Comparison of ENCODE assay signal across 20 cellular contexts in the genomic region with DNA sequence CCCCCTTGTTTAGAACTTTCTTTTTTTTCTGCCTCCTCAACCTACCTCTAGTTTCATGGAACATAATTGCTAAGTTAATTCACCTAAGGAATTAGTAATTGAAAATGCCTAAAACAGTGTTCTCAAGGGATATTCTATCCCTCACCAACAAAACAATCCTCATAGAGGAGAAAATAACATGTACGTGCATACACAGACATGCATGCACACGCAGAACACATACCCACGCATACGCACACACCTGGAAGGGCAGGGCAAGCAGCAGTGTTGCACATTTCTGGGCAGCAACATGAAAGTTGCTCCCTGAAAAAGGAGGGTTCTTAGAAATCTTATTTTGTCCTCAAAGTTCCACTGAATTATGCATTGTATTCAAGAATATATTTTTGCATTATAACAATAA.
DNase-seq lines count a peak whose midpoint lies in the region; FAIRE-seq and TF ChIP-seq lines count a peak whose summit lies in the region.
"Had no signal": no experiment of that assay in that cellular context is flagged by ENCODE, and none has a peak within 500 bp of the region (broad histone marks: within the 10 kb centered on the region; RNA-seq: fewer than 3 reads in every experiment).

No MANE protein-coding gene starts in this region.

- H4K20me1 ChIP-seq in keratinocyte (ENCODE audit: control insufficient read depth, extremely low read depth, insufficient read depth, low read length) (no peaks in the 10 kb centered on the region), Karpas-422 (ENCODE audit: insufficient read depth, low read depth, low read length) (no peaks in the 10 kb centered on the region)
- H4K20me1 ChIP-seq: BLaER1 had no signal

- H3K4me1 ChIP-seq in keratinocyte (ENCODE audit: control insufficient read depth, extremely low read depth, insufficient read depth, low read length) (peaks cover 22% of the 10 kb centered on the region), Karpas-422 (ENCODE audit: low read length) (peaks cover 7% of the 10 kb centered on the region)
- H3K4me1 ChIP-seq: BLaER1, HAP-1 had no signal

- H3K4me2 ChIP-seq in keratinocyte (ENCODE audit: control insufficient read depth, extremely low read depth, insufficient read depth, low read depth, low read length) (peak overlapping the region; percentile 29), Karpas-422 (ENCODE audit: low read depth, low read length, poor library complexity, severe bottlenecking) (no peak overlapping the region)
- H3K4me2 ChIP-seq: BLaER1 had no signal

- H3K79me2 ChIP-seq in keratinocyte (ENCODE audit: control insufficient read depth, insufficient read depth, low read length) (no peaks in the 10 kb centered on the region), Karpas-422 (ENCODE audit: low read length) (no peaks in the 10 kb centered on the region)

- H3K9ac ChIP-seq in keratinocyte (ENCODE audit: control insufficient read depth, extremely low read depth, insufficient read depth, low read length): no peak overlapping the region
- H3K9ac ChIP-seq in Karpas-422 (ENCODE audit: low read length): no peak overlapping the region
- H3K9ac ChIP-seq: BLaER1 had no signal

- peaks cover 4% of the 10 kb centered on the region for H3K27me3 ChIP-seq in bronchial epithelial cell (ENCODE audit: control insufficient read depth, insufficient read depth, low read length)
- peaks cover 5% of the 10 kb centered on the region for H3K27me3 ChIP-seq in keratinocyte (ENCODE audit: control insufficient read depth, extremely low read depth, insufficient read depth, low read length)
- H3K27me3 ChIP-seq in Karpas-422 (ENCODE audit: low read length): no peaks in the 10 kb centered on the region; the same call in 1 of the 2 replicates
- H3K27me3 ChIP-seq: BLaER1 had no signal

- dilution Hi-C loops in keratinocyte (cut with MboI; ENCODE audit: extremely low pct_ligation_motif_present, low sequenced_read_pairs): loop anchor here (25.0 kb wide), 1 partner anchor 732 kb away; the partner anchor contains the start of gene KCNH1

- H3K4me3 ChIP-seq in bronchial epithelial cell (ENCODE audit: low read depth, low read length) (no peak overlapping the region), keratinocyte (ENCODE audit: control insufficient read depth in 2 of 3, extremely low read depth in 1 of 3, insufficient read depth in 2 of 3, low read depth in 1 of 3, low read length in 3 of 3) (no peak overlapping the region), Karpas-422 (ENCODE audit: low read length) (no peak overlapping the region)
- H3K4me3 ChIP-seq: BLaER1, GM12878, HAP-1 had no signal

- peak; percentile 85 for DNase-seq in bronchial epithelial cell (ENCODE audit: low read depth)
- DNase-seq in epithelial cell of prostate (ENCODE audit: low read depth, low spot score): peak; percentile 31
- DNase-seq in keratinocyte (ENCODE audit: low read depth, low spot score): peak; percentile 56
- no peak for DNase-seq in Ammon's horn (ENCODE audit: low spot score)
- no peak for DNase-seq in COR-L47 (lab: John Stamatoyannopoulos, UW)
- no peak for DNase-seq in Karpas-422
- DNase-seq: CD4-positive, CD25-positive, alpha-beta regulatory T cell; CD8-positive, alpha-beta T cell; DMS 273 treated with DMSO at 0.1 percent for 48 hours; DMS79; EL; GDM1; GOT3; HFFc6 had no signal

- H3K27ac ChIP-seq in epithelial cell of prostate: no peak overlapping the region
- H3K27ac ChIP-seq in keratinocyte (ENCODE audit: control insufficient read depth, insufficient read depth, low read length): no peak overlapping the region
- H3K27ac ChIP-seq in Karpas-422 (ENCODE audit: low read length): no peak overlapping the region
- H3K27ac ChIP-seq: BLaER1, C4-2B had no signal

- FAIRE-seq in bronchial epithelial cell (lab: Jason Lieb, UNC) (no peak), keratinocyte (lab: Jason Lieb, UNC) (peak; percentile 60)
- FAIRE-seq: D721Med, GM12878, H54 had no signal

- H3K9me3 ChIP-seq in keratinocyte (ENCODE audit: control insufficient read depth, low read depth, low read length) (no peaks in the 10 kb centered on the region), Karpas-422 (ENCODE audit: low read length) (no peaks in the 10 kb centered on the region)
- H3K9me3 ChIP-seq: BLaER1, HAP-1 had no signal

- H2AFZ ChIP-seq in keratinocyte (ENCODE audit: control insufficient read depth, low read length): no peak overlapping the region
- no peak overlapping the region for H2AFZ ChIP-seq in Karpas-422 (ENCODE audit: low read length)

- H3K36me3 ChIP-seq in bronchial epithelial cell (ENCODE audit: control insufficient read depth, insufficient read depth, low read length) (no peaks in the 10 kb centered on the region), keratinocyte (ENCODE audit: control insufficient read depth in 2 of 2, extremely low read depth in 1 of 2, insufficient read depth in 2 of 2, low read length in 2 of 2) (no peaks in the 10 kb centered on the region), Karpas-422 (ENCODE audit: insufficient read depth, low read length) (no peaks in the 10 kb centered on the region)
- H3K36me3 ChIP-seq: BLaER1, HAP-1 had no signal

- TF ChIP-seq CTCF in bronchial epithelial cell (IDR thresholded peaks at IDR 0.05; ENCODE audit: insufficient read depth, low read length, severe bottlenecking) (no peak), keratinocyte (optimal IDR thresholded peaks at IDR 0.05 in 1 of 3, IDR thresholded peaks at IDR 0.05 in 1 of 3, conservative IDR thresholded peaks at IDR 0.05 in 1 of 3; ENCODE audit: extremely low read depth in 1 of 3, insufficient read depth in 2 of 3, low read length in 3 of 3) (no peak)

- no peaks in the 10 kb centered on the region for H3K9me1 ChIP-seq in keratinocyte (ENCODE audit: control insufficient read depth, extremely low read depth, insufficient read depth, low read length)

- no peaks in the 10 kb centered on the region for H3K9me2 ChIP-seq in Karpas-422 (replicated peaks; ENCODE audit: insufficient read depth, low read length)

Comparison
In these comparisons a context has a peak if more than half of its experiments do, and no peak if none do; other contexts are left out.
1. DNase-seq: peak in bronchial epithelial cell (single experiment), epithelial cell of prostate (single experiment) and keratinocyte (single experiment); none in Ammon's horn (single experiment), COR-L47 (single experiment) and Karpas-422 (single experiment).